In genomic region chrX:76183289-76184057, GRCh38 we compare ENCODE assay signal across 12 cellular contexts. TPM values are rescaled to one million over a fixed set of nuclear protein-coding genes. Genes with fewer than 3 reads are reported as not detected.
DNase-seq lines count a peak whose midpoint lies in the region; ATAC-seq and TF ChIP-seq lines count a peak whose summit lies in the region.
"Had no signal": no experiment of that assay in that cellular context is flagged by ENCODE, and none has a peak within 500 bp of the region (broad histone marks: within the 10 kb centered on the region; RNA-seq: fewer than 3 reads in every experiment).

No MANE protein-coding gene starts in this region.

- no peaks in the 10 kb centered on the region for H3K4me1 ChIP-seq in RWPE2 (ENCODE audit: insufficient read depth, poor library complexity, severe bottlenecking)
- H3K4me1 ChIP-seq in prostate gland (replicated peaks), result no peaks in the 10 kb centered on the region
- H3K4me1 ChIP-seq: body of pancreas had no signal

- intact Hi-C loops in prostate gland (cut with DNase I), result no loop called here

- H3K9me3 ChIP-seq in RWPE2 (ENCODE audit: severe bottlenecking) (no peaks in the 10 kb centered on the region), prostate gland (no peaks in the 10 kb centered on the region)
- H3K9me3 ChIP-seq: body of pancreas had no signal

- 61% methylated on average over 6 of the region's 8 CpGs for WGBS in prostate gland

- peak; percentile 96 for DNase-seq in H4 (ENCODE audit: low spot score)
- DNase-seq in RWPE2 (ENCODE audit: low spot score), result no peak
- DNase-seq in epidermal melanocyte (ENCODE audit: insufficient read length, low spot score), result peak; percentile 5
- DNase-seq in skeletal muscle cell (ENCODE audit: low read depth), result peak; percentile 35
- DNase-seq in prostate gland (ENCODE audit: low spot score), result no peak
- DNase-seq: activated CD4-positive, alpha-beta T cell treated with anti-CD3 and anti-CD28 coated beads for 4 hours; body of pancreas; NCI-H226; OCI-M1 had no signal

- H3K4me3 ChIP-seq in RWPE2 (ENCODE audit: severe bottlenecking) (no peak overlapping the region), skeletal muscle cell (ENCODE audit: low read depth, low read length) (no peak overlapping the region), prostate gland (no peak overlapping the region)
- H3K4me3 ChIP-seq: body of pancreas, lung had no signal

- H3K27me3 ChIP-seq in RWPE2 (ENCODE audit: insufficient read depth, poor library complexity, severe bottlenecking) (no peaks in the 10 kb centered on the region), prostate gland (replicated peaks; ENCODE audit: insufficient read depth) (no peaks in the 10 kb centered on the region)
- H3K27me3 ChIP-seq: body of pancreas had no signal

- no peak overlapping the region for H3K27ac ChIP-seq in RWPE2 (ENCODE audit: poor library complexity, severe bottlenecking)
- H3K27ac ChIP-seq in prostate gland, result no peak overlapping the region
- H3K27ac ChIP-seq: body of pancreas had no signal

- H3K36me3 ChIP-seq in RWPE2 (ENCODE audit: low read depth) (peaks cover 22% of the 10 kb centered on the region), prostate gland (no peaks in the 10 kb centered on the region)

- no peak for TF ChIP-seq CTCF in RWPE2 (IDR thresholded peaks at IDR 0.05; ENCODE audit: poor library complexity, severe bottlenecking)
- TF ChIP-seq CTCF in prostate gland (IDR thresholded peaks at IDR 0.05), result no peak

- no peak for TF ChIP-seq POLR2A in prostate gland (IDR thresholded peaks at IDR 0.05)

- ATAC-seq in RWPE2 (ENCODE audit: low read depth) (0 out of 3 replicates have a peak, but pooled peaks have one; percentile 23), GM19023 (IDR thresholded peaks at IDR 0.05; ENCODE audit: unreplicated experiment) (no peak), GM21360 (IDR thresholded peaks at IDR 0.05; ENCODE audit: unreplicated experiment) (no peak)
- ATAC-seq: body of pancreas had no signal

RNA-seq across cellular contexts. Expression of gene PBDC1, which starts 10.6 kb away (rescaled TPM):
- total RNA-seq in H4 (2014; rRNA removed; shearing (Covaris generic)), result 9.9 and 14.7 TPM in 2 replicates
- 10 to 100 TPM; 20.6 to 22.7 TPM for total RNA-seq in prostate gland

Comparison
In these comparisons a context has a peak if more than half of its experiments do, and no peak if none do; other contexts are left out.
1. DNase-seq: peak in H4 (single experiment), epidermal melanocyte (single experiment) and skeletal muscle cell (single experiment); none in RWPE2 (single experiment) and prostate gland (single experiment).